8 cellular contexts compared by ENCODE assay signal in the genomic region with DNA sequence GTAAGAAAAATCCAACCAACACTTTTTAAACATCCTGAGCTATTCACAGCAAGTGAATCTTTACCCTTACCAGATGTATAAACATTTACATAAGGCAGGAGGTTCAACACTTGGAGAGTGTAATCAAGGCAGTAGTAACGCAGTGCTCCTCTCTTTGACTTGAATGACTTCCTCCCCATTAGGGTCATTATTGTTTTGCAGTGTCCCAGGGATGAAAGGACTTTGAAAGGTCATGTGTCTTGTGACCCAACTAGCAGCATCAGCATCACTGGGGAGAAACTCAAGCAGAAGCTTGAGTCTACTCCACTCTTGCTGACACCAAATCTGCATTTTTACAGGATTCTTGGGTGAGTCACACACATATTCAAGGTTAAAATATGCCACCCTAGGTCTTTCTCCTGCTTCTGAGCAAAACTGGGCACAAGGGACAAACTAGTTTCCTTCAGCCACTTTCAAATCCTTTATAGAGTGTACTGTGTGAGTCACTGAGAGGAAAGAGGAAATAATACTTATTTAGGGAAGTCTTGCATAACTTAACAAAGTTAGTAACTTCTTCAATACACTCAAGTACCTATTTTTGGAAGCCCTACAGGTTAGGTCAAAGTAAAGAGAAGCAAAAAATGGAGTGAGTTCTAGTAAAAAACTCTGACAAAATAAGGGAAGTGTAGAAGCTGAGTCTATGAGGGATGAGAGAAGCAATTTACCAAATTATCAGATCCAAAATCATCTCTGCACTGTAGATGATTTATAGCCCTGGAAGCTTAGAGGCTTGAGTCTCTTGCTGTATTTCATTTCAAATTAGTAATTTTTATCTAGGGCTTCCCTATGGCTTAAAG. TPM values are rescaled to one million over a fixed set of nuclear protein-coding genes. Genes with fewer than 3 reads are reported as not detected.
DNase-seq lines count a peak whose midpoint lies in the region; ATAC-seq and TF ChIP-seq lines count a peak whose summit lies in the region.

No MANE protein-coding gene starts in this region.

- H3K9ac ChIP-seq in DND-41 (ENCODE audit: low read depth, low read length) = no peak overlapping the region

- peaks cover 15% of the 10 kb centered on the region for H3K36me3 Mint-ChIP-seq in activated CD8-positive, alpha-beta T cell treated with anti-CD3 and anti-CD28 coated beads, Interleukin-2, amount 10 ng/mL, durations not matched to agents 7 days and 5 days (ENCODE audit: low read depth)

- H3K4me2 ChIP-seq in DND-41 (ENCODE audit: insufficient read depth, low read length) = no peak overlapping the region

- H4K20me1 ChIP-seq in DND-41 (ENCODE audit: insufficient read depth, low read length) = no peaks in the 10 kb centered on the region

- no peaks in the 10 kb centered on the region for H3K9me3 ChIP-seq in DND-41 (ENCODE audit: insufficient read depth, low read length, severe bottlenecking)

- ATAC-seq in DND-41 (ENCODE audit: insufficient read depth, low read depth) (peak; percentile 22; the same call in 2 of the 3 replicates), GM21423 (IDR thresholded peaks at IDR 0.05; ENCODE audit: unreplicated experiment) (peak; percentile 92), HG03575 (IDR thresholded peaks at IDR 0.05; ENCODE audit: extremely low read depth, insufficient number of reproducible peaks, low FRiP score, unreplicated experiment) (peak; percentile 88)
- ATAC-seq in activated CD8-positive, alpha-beta T cell treated with anti-CD3 and anti-CD28 coated beads, Interleukin-2, amount 10 ng/mL, durations not matched to agents 7 days and 5 days = peak; percentile 67

- H3K79me2 ChIP-seq in DND-41 (ENCODE audit: insufficient read depth, low read length) = no peaks in the 10 kb centered on the region

- H3K4me1 ChIP-seq in DND-41 (ENCODE audit: insufficient read depth, low read length) (peaks cover 3% of the 10 kb centered on the region), urinary bladder (ENCODE audit: insufficient read depth) (no peaks in the 10 kb centered on the region)

- H3K4me3 Mint-ChIP-seq in activated CD8-positive, alpha-beta T cell treated with anti-CD3 and anti-CD28 coated beads, Interleukin-2, amount 10 ng/mL, durations not matched to agents 7 days and 5 days = no peak overlapping the region

- H3K4me3 ChIP-seq in DND-41 (ENCODE audit: low read depth in 1 of 2, low read length in 2 of 2) (no peak overlapping the region), urinary bladder (ENCODE audit: low read depth, low read length) (no peak overlapping the region)

- H3K4me1 Mint-ChIP-seq in activated CD8-positive, alpha-beta T cell treated with anti-CD3 and anti-CD28 coated beads, Interleukin-2, amount 10 ng/mL, durations not matched to agents 7 days and 5 days (ENCODE audit: low read depth) = peaks cover 39% of the 10 kb centered on the region

- WGBS in urinary bladder = 41% methylated on average over 1 of the region's 1 CpG

- H3K9me3 Mint-ChIP-seq in activated CD8-positive, alpha-beta T cell treated with anti-CD3 and anti-CD28 coated beads, Interleukin-2, amount 10 ng/mL, durations not matched to agents 7 days and 5 days (ENCODE audit: insufficient read depth) = peaks cover 19% of the 10 kb centered on the region

- TF ChIP-seq CTCF in DND-41 (IDR thresholded peaks at IDR 0.05; ENCODE audit: borderline replicate concordance, extremely low read depth, low read length, poor library complexity, severe bottlenecking) = no peak

- H3K27ac ChIP-seq in DND-41 (ENCODE audit: low read length) (no peak overlapping the region), urinary bladder (ENCODE audit: low read depth) (peak overlapping the region; percentile 2)

- H3K27me3 Mint-ChIP-seq in activated CD8-positive, alpha-beta T cell treated with anti-CD3 and anti-CD28 coated beads, Interleukin-2, amount 10 ng/mL, durations not matched to agents 7 days and 5 days (ENCODE audit: low read depth) = peaks cover 2% of the 10 kb centered on the region

- H3K36me3 ChIP-seq in DND-41 (ENCODE audit: insufficient read depth, low read length) (no peaks in the 10 kb centered on the region), urinary bladder (ENCODE audit: insufficient read depth) (no peaks in the 10 kb centered on the region)

- DNase-seq in DND-41 = no peak
- no peak for DNase-seq in activated CD8-positive, alpha-beta T cell treated with anti-CD3 and anti-CD28 coated beads, Interleukin-2, amount 10 ng/mL, durations not matched to agents 7 days and 5 days
- peak; percentile 97 for DNase-seq in kidney tubule cell (ENCODE audit: low spot score)
- DNase-seq in stimulated activated CD4-positive, alpha-beta T cell treated with anti-CD3 and anti-CD28 coated beads, Interleukin-12 subunit alpha, Interleukin-12 subunit beta, amount 100 ng/mL, for 4 hours = no peak
- DNase-seq in HPDE6-E6E7 (ENCODE audit: extremely low spot score) = no peak

- CTCF ChIA-PET in activated CD8-positive, alpha-beta T cell treated with anti-CD3 and anti-CD28 coated beads, Interleukin-2, amount 10 ng/mL, durations not matched to agents 7 days and 5 days (lab: Charles Lee) = interaction anchor here (0.6 to 4.5 kb wide), 8 partner anchors 9 to 179 kb away, joined by 3 to 28 read pairs (median 4); no protein-coding TSS in a partner anchor

- peak overlapping the region; percentile 41 for H3K27ac Mint-ChIP-seq in activated CD8-positive, alpha-beta T cell treated with anti-CD3 and anti-CD28 coated beads, Interleukin-2, amount 10 ng/mL, durations not matched to agents 7 days and 5 days

- POLR2A ChIA-PET in activated CD8-positive, alpha-beta T cell treated with anti-CD3 and anti-CD28 coated beads, Interleukin-2, amount 10 ng/mL, durations not matched to agents 7 days and 5 days (lab: Charles Lee) = interaction anchor here (0.5 to 5.9 kb wide), 5 partner anchors 12 to 196 kb away, joined by 3 to 41 read pairs (median 3); no protein-coding TSS in a partner anchor

- H3K27me3 ChIP-seq in DND-41 (ENCODE audit: insufficient read depth, low read length, poor library complexity) = no peaks in the 10 kb centered on the region

- no peak overlapping the region for H2AFZ ChIP-seq in DND-41 (ENCODE audit: low read depth, low read length)

RNA-seq across cellular contexts. Expression of gene EML4, which starts 51.0 kb away (rescaled TPM):
- total RNA-seq in activated CD8-positive, alpha-beta T cell treated with anti-CD3 and anti-CD28 coated beads, Interleukin-2, amount 10 ng/mL, durations not matched to agents 7 days and 5 days = 10 to 100 TPM; 88.0 to 89.7 TPM
- 93.6 TPM for total RNA-seq in urinary bladder
- polyA plus RNA-seq in urinary bladder = 11.4 TPM

Comparison
In these comparisons a context has a peak if more than half of its experiments do, and no peak if none do; other contexts are left out.
1. ATAC-seq: peak in every context shown above with its lines; median percentile 92 in GM21423; 88 in HG03575; 67 in activated CD8-positive, alpha-beta T cell treated with anti-CD3 and anti-CD28 coated beads, Interleukin-2, amount 10 ng/mL, durations not matched to agents 7 days and 5 days; 22 in DND-41.